ENCODE assay signal across 32 cellular contexts in the genomic region with DNA sequence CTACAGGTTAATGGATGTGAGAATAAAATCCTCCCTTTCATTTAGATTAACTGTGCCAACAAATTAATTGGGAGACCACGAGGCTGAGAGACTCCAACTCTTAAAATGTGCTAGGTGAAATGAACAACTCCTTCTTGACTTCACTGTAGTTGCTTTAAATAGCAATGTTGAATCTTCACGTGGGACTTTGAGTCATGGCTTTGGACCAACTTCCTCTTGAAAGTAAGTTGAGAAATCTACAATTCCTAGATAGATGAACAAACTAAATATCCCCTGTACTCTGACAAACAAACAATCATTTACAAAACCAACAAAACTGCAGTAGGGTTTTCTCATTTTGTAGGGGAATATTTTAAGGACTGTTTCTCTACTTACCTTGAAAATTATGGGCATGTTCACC.
"Had no signal": no experiment of that assay in that cellular context is flagged by ENCODE, and none has a peak within 500 bp of the region (broad histone marks: within the 10 kb centered on the region; RNA-seq: fewer than 3 reads in every experiment).

No MANE protein-coding gene starts in this region.

- H3K27me3 ChIP-seq: adrenal gland, body of pancreas, cardiac muscle cell, colonic mucosa, esophagus muscularis mucosa, foreskin keratinocyte, gastrocnemius medialis had no signal

- DNase-seq: activated CD4-positive, alpha-beta memory T cell treated with anti-CD3 and anti-CD28 coated beads for 36 hours; activated CD4-positive, alpha-beta T cell treated with anti-CD3 and anti-CD28 coated beads for 36 hours; activated CD4-positive, alpha-beta T cell treated with anti-CD3 and anti-CD28 coated beads, Interleukin-2, amount 10 ng/mL, durations not matched to agents 24 days and 14 days; activated CD4-positive, CD25-positive, alpha-beta regulatory T cell; activated CD4-positive, CD25-positive, alpha-beta regulatory T cell treated with anti-CD3 and anti-CD28 coated beads, Interleukin-2, amount 50 U/mL, for 72 hours; activated CD8-positive, alpha-beta memory T cell treated with anti-CD3 and anti-CD28 coated beads, Interleukin-2, amount 10 ng/mL, durations not matched to agents 7 days and 5 days; activated CD8-positive, alpha-beta memory T cell treated with anti-CD3 and anti-CD28 coated beads, Interleukin-2, amount 50 U/mL, for 4 hours; activated CD8-positive, alpha-beta T cell treated with anti-CD3 and anti-CD28 coated beads, Interleukin-2, amount 10 ng/mL, durations not matched to agents 7 days and 5 days; activated effector memory CD4-positive, alpha-beta T cell treated with anti-CD3 and anti-CD28 coated beads, Interleukin-2, amount 50 U/mL, for 16 hours; activated naive CD4-positive, alpha-beta T cell treated with anti-CD3 and anti-CD28 coated beads for 36 hours; activated naive CD8-positive, alpha-beta T cell treated with anti-CD3 and anti-CD28 coated beads for 36 hours; activated naive CD8-positive, alpha-beta T cell treated with anti-CD3 and anti-CD28 coated beads, Interleukin-2, amount 50 U/mL, for 24 hours; activated T-cell treated with anti-CD3 and anti-CD28 coated beads, Interleukin-2, amount 50 U/mL, for 1 hour; activated T-cell treated with anti-CD3 and anti-CD28 coated beads, Interleukin-2, amount 50 U/mL, for 48 hours; adrenal gland; amygdala; aorta; central memory CD4-positive, alpha-beta T cell; cerebellar nuclear complex; colonic mucosa; effector memory CD4-positive, alpha-beta T cell; endodermal cell; erythroblast; gastrocnemius medialis; glutamatergic neuron; heart left ventricle; T-helper 17 cell; T1000 had no signal

- H3K36me3 ChIP-seq: adrenal gland, cardiac muscle cell, colonic mucosa, esophagus muscularis mucosa, gastrocnemius medialis, heart left ventricle had no signal

- ATAC-seq: activated CD4-positive, alpha-beta T cell treated with anti-CD3 and anti-CD28 coated beads for 36 hours; activated CD8-positive, alpha-beta memory T cell treated with anti-CD3 and anti-CD28 coated beads, Interleukin-2, amount 10 ng/mL, durations not matched to agents 7 days and 5 days; activated CD8-positive, alpha-beta T cell treated with anti-CD3 and anti-CD28 coated beads, Interleukin-2, amount 10 ng/mL, durations not matched to agents 7 days and 5 days; activated naive CD8-positive, alpha-beta T cell treated with anti-CD3 and anti-CD28 coated beads, Interleukin-2, amount 50 U/mL, for 24 hours; body of pancreas; gastrocnemius medialis; heart left ventricle; T-helper 17 cell had no signal

- H3K4me3 ChIP-seq: adrenal gland, body of pancreas, cardiac muscle cell, colonic mucosa, esophagus muscularis mucosa, gastrocnemius medialis, heart left ventricle had no signal

- H3K4me1 ChIP-seq: adrenal gland, colonic mucosa, heart left ventricle had no signal

- H3K27ac ChIP-seq: adrenal gland, cardiac muscle cell, colonic mucosa, esophagus muscularis mucosa, foreskin keratinocyte, gastrocnemius medialis, heart left ventricle had no signal

- H3K9me3 ChIP-seq: adrenal gland, body of pancreas, colonic mucosa, esophagus muscularis mucosa, gastrocnemius medialis, heart left ventricle had no signal
